ENCODE assay signal across 14 cellular contexts in genomic region chr2:69164379-69164778, GRCh38.
DNase-seq lines count a peak whose midpoint lies in the region; ATAC-seq and TF ChIP-seq lines count a peak whose summit lies in the region.
"Had no signal": no experiment of that assay in that cellular context is flagged by ENCODE, and none has a peak within 500 bp of the region (broad histone marks: within the 10 kb centered on the region; RNA-seq: fewer than 3 reads in every experiment).

No MANE protein-coding gene starts in this region.

- H3K36me3 ChIP-seq in WERI-Rb-1 (no peaks in the 10 kb centered on the region), parathyroid adenoma (ENCODE audit: control insufficient read depth, insufficient read depth, low read length) (no peaks in the 10 kb centered on the region)
- H3K36me3 ChIP-seq: thyroid gland had no signal

- peaks cover 27% of the 10 kb centered on the region for H3K4me1 ChIP-seq in parathyroid adenoma

- TF ChIP-seq CTCF in WERI-Rb-1 (IDR thresholded peaks at IDR 0.05; ENCODE audit: low read depth, low read length) (no peak), parathyroid adenoma (IDR thresholded peaks at IDR 0.05) (no peak)

- H3K79me2 ChIP-seq in parathyroid adenoma: no peaks in the 10 kb centered on the region

- ATAC-seq in HG02973 (IDR thresholded peaks at IDR 0.05; ENCODE audit: unreplicated experiment) (no peak), GM21447 (IDR thresholded peaks at IDR 0.05; ENCODE audit: unreplicated experiment) (no peak)

- H3K9ac ChIP-seq in parathyroid adenoma: no peak overlapping the region

- DNase-seq in D341Med (ENCODE audit: low spot score): peak; percentile 61
- peak; percentile 85 for DNase-seq in WERI-Rb-1
- peak; percentile 62 for DNase-seq in glomerular visceral epithelial cell (ENCODE audit: extremely low spot score)
- DNase-seq in NOMO-1 (lab: John Stamatoyannopoulos, UW; ENCODE audit: unreplicated experiment in 2 of 2): no peak
- DNase-seq in caudate nucleus (lab: John Stamatoyannopoulos, UW): no peak
- DNase-seq: activated B cell treated with CpG ODN at 0.5 μM for 24 hours; activated naive CD4-positive, alpha-beta T cell; nephron progenitor cell; OCI-M1; stimulated activated CD4-positive, alpha-beta T cell treated with anti-CD3 and anti-CD28 coated beads, Interleukin-4, amount 100 ng/mL, for 4 hours; thyroid gland had no signal

- no peak overlapping the region for H3K4me2 ChIP-seq in parathyroid adenoma (ENCODE audit: low read length)

- H3K27me3 ChIP-seq in WERI-Rb-1 (ENCODE audit: insufficient read depth, low read depth, severe bottlenecking) (no peaks in the 10 kb centered on the region), parathyroid adenoma (ENCODE audit: control insufficient read depth, insufficient read depth, low read length) (no peaks in the 10 kb centered on the region)
- H3K27me3 ChIP-seq: thyroid gland had no signal

- peak overlapping the region; percentile 10 for H2AFZ ChIP-seq in parathyroid adenoma

- H3K9me3 ChIP-seq in WERI-Rb-1 (ENCODE audit: severe bottlenecking) (no peaks in the 10 kb centered on the region), parathyroid adenoma (ENCODE audit: control insufficient read depth, low read length) (no peaks in the 10 kb centered on the region)
- H3K9me3 ChIP-seq: thyroid gland had no signal

- peak overlapping the region; percentile 65 for H3K27ac ChIP-seq in WERI-Rb-1
- no peak overlapping the region for H3K27ac ChIP-seq in parathyroid adenoma
- no peak overlapping the region for H3K27ac ChIP-seq in caudate nucleus (ENCODE audit: low read depth, low read length)

- H3K4me3 ChIP-seq in WERI-Rb-1 (ENCODE audit: low read depth, low read length) (peak overlapping the region; percentile 2; the same call in 1 of the 2 replicates), parathyroid adenoma (ENCODE audit: low read depth, low read length) (no peak overlapping the region)
- H3K4me3 ChIP-seq: thyroid gland had no signal

Comparison
In these comparisons a context has a peak if more than half of its experiments do, and no peak if none do; other contexts are left out.
1. DNase-seq: peak in D341Med (single experiment), WERI-Rb-1 (single experiment) and glomerular visceral epithelial cell (single experiment); none in NOMO-1 (0 of 2) and caudate nucleus (0 of 61).